ENCODE assay signal across 12 cellular contexts in the genomic region with DNA sequence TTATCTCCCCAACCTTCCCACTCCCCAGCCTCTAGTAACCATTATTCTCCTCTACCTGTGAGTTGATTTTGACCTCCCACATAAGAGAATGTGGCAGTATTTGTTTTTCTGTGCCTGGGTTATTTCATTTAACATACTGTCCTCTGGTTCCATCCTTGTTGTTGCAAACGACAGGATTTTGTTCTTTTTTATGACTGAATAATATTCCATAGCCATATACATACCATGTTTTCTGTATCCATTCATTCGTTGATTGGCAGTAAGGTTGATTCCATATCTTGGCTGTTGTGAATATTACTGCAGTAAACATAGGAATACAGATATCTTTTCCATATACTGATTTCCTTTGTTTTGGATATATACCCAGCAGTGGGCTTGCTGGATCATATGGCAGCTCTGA. TPM values are rescaled to one million over a fixed set of nuclear protein-coding genes. Genes with fewer than 3 reads are reported as not detected.
DNase-seq lines count a peak whose midpoint lies in the region; ATAC-seq, FAIRE-seq and TF ChIP-seq lines count a peak whose summit lies in the region.
"Had no signal": no experiment of that assay in that cellular context is flagged by ENCODE, and none has a peak within 500 bp of the region (broad histone marks: within the 10 kb centered on the region; RNA-seq: fewer than 3 reads in every experiment).

No MANE protein-coding gene starts in this region.

- intact Hi-C loops in endothelial cell of umbilical vein (cut with micrococcal nuclease) (no loop called here), gastrocnemius medialis (cut with DNase I; ENCODE audit: low total_unique reads) (no loop called here)

- H3K4me1 ChIP-seq in CD8-positive, alpha-beta memory T cell (ENCODE audit: insufficient read depth, low read length): peaks cover 68% of the 10 kb centered on the region
- peaks cover under 1% of the 10 kb centered on the region for H3K4me1 ChIP-seq in endothelial cell of umbilical vein (ENCODE audit: control insufficient read depth, extremely low read depth, insufficient read depth, low read length)
- H3K4me1 ChIP-seq in gastrocnemius medialis: peaks cover 8 to 17% of the 10 kb centered on the region in 2 donors
- H3K4me1 ChIP-seq: A549, BE2C had no signal

- no peak for DNase-seq in CD8-positive, alpha-beta memory T cell
- DNase-seq in T-helper 17 cell (no peak), endothelial cell of umbilical vein (ENCODE audit: low read depth, low spot score) (no peak), progenitor cell of endocrine pancreas (ENCODE audit: low spot score, unreplicated experiment) (no peak), gastrocnemius medialis (no peak)
- DNase-seq: BE2C; CD8-positive, alpha-beta T cell had no signal

- H3K9me1 ChIP-seq in endothelial cell of umbilical vein (replicated peaks; ENCODE audit: control insufficient read depth, extremely low read depth, insufficient read depth, low read length): no peaks in the 10 kb centered on the region

- H3K27ac ChIP-seq in CD8-positive, alpha-beta memory T cell (ENCODE audit: low read depth, low read length): no peak overlapping the region
- H3K27ac ChIP-seq in endothelial cell of umbilical vein (ENCODE audit: insufficient read depth, low read depth, low read length): no peak overlapping the region
- no peak overlapping the region for H3K27ac ChIP-seq in gastrocnemius medialis
- H3K27ac ChIP-seq: A549, C4-2B had no signal

- H3K27me3 Mint-ChIP-seq in CD8-positive, alpha-beta memory T cell: no peaks in the 10 kb centered on the region
- H3K27me3 Mint-ChIP-seq in T-helper 17 cell: no peaks in the 10 kb centered on the region
- H3K27me3 Mint-ChIP-seq in progenitor cell of endocrine pancreas: no peaks in the 10 kb centered on the region

- BruUV-seq in endothelial cell of umbilical vein (replicated peaks; lab: Mats Ljungman, UMichigan): no TSS peak

- H3K4me1 Mint-ChIP-seq in CD8-positive, alpha-beta memory T cell: peaks cover 61 to 88% (median 81%) of the 10 kb centered on the region in 3 donors
- peaks cover 50% of the 10 kb centered on the region for H3K4me1 Mint-ChIP-seq in T-helper 17 cell
- peaks cover 6% of the 10 kb centered on the region for H3K4me1 Mint-ChIP-seq in progenitor cell of endocrine pancreas (ENCODE audit: low read depth)

- H4K20me1 ChIP-seq in endothelial cell of umbilical vein (replicated peaks; ENCODE audit: control insufficient read depth, extremely low read depth, insufficient read depth, low read length): peaks cover 4% of the 10 kb centered on the region

- no peak for TF ChIP-seq CTCF in endothelial cell of umbilical vein (IDR thresholded peaks at IDR 0.05; ENCODE audit: extremely low read depth in 1 of 2, insufficient read depth in 1 of 2, low read depth in 1 of 2, low read length in 2 of 2)
- TF ChIP-seq CTCF in progenitor cell of endocrine pancreas (IDR thresholded peaks at IDR 0.05; ENCODE audit: unreplicated experiment): no peak
- no peak for TF ChIP-seq CTCF in gastrocnemius medialis (IDR thresholded peaks at IDR 0.05 in 4 of 5, conservative IDR thresholded peaks at IDR 0.05 in 1 of 5)

- H3K9me3 Mint-ChIP-seq in CD8-positive, alpha-beta memory T cell: no peaks in the 10 kb centered on the region
- H3K9me3 Mint-ChIP-seq in progenitor cell of endocrine pancreas (ENCODE audit: low read depth): no peaks in the 10 kb centered on the region
- H3K9me3 Mint-ChIP-seq: CD8-positive, alpha-beta T cell had no signal

- H3K36me3 Mint-ChIP-seq in CD8-positive, alpha-beta memory T cell: peaks cover 11 to 59% (median 15%) of the 10 kb centered on the region in 3 donors
- peaks cover 6% of the 10 kb centered on the region for H3K36me3 Mint-ChIP-seq in T-helper 17 cell (ENCODE audit: low read depth)
- H3K36me3 Mint-ChIP-seq in progenitor cell of endocrine pancreas (ENCODE audit: insufficient read depth): peaks cover 32% of the 10 kb centered on the region

- H3K79me2 ChIP-seq in endothelial cell of umbilical vein (ENCODE audit: control insufficient read depth, insufficient read depth, low read length): peaks cover 97% of the 10 kb centered on the region

- H2AFZ ChIP-seq in endothelial cell of umbilical vein (ENCODE audit: low read depth, low read length): no peak overlapping the region

- H3K36me3 ChIP-seq in CD8-positive, alpha-beta memory T cell (ENCODE audit: insufficient read depth, low read length): no peaks in the 10 kb centered on the region
- H3K36me3 ChIP-seq in endothelial cell of umbilical vein (ENCODE audit: control insufficient read depth in 2 of 2, extremely low read depth in 1 of 2, insufficient read depth in 2 of 2, low read length in 2 of 2): no peaks in the 10 kb centered on the region
- H3K36me3 ChIP-seq in gastrocnemius medialis: no peaks in the 10 kb centered on the region

- peak overlapping the region in 1 of 7 donors; percentile 8 for H3K4me3 Mint-ChIP-seq in CD8-positive, alpha-beta memory T cell
- no peak overlapping the region for H3K4me3 Mint-ChIP-seq in T-helper 17 cell
- no peak overlapping the region for H3K4me3 Mint-ChIP-seq in progenitor cell of endocrine pancreas (ENCODE audit: low read depth)
- H3K4me3 Mint-ChIP-seq: CD8-positive, alpha-beta T cell had no signal

- TF ChIP-seq POLR2A in endothelial cell of umbilical vein (IDR thresholded peaks at IDR 0.05; ENCODE audit: low read depth, low read length) (no peak), gastrocnemius medialis (IDR thresholded peaks at IDR 0.05) (no peak)

- H3K9me3 ChIP-seq in CD8-positive, alpha-beta memory T cell (ENCODE audit: low read length): no peaks in the 10 kb centered on the region
- H3K9me3 ChIP-seq in T-helper 17 cell (ENCODE audit: control insufficient read depth, low read length, poor library complexity, severe bottlenecking): no peaks in the 10 kb centered on the region
- no peaks in the 10 kb centered on the region for H3K9me3 ChIP-seq in endothelial cell of umbilical vein (replicated peaks; ENCODE audit: control insufficient read depth, insufficient read depth, low read length)
- no peaks in the 10 kb centered on the region for H3K9me3 ChIP-seq in gastrocnemius medialis
- H3K9me3 ChIP-seq: A549, BE2C, HAP-1 had no signal

- in situ Hi-C loops in gastrocnemius medialis (cut with MboI; ENCODE audit: low sequenced_read_pairs in 4 of 4): loop anchor here in 2 of 4 donors (25.0 kb wide), 1 partner anchor 1207 kb away; the partner anchor contains the start of gene IL6ST (in 2 of the 2)

- no peak overlapping the region for H3K4me2 ChIP-seq in endothelial cell of umbilical vein (ENCODE audit: insufficient read depth, low read length)
- H3K4me2 ChIP-seq: A549 had no signal

- no peak overlapping the region for H3K9ac ChIP-seq in endothelial cell of umbilical vein (replicated peaks; ENCODE audit: extremely low read depth, insufficient read depth, low read length)

- CTCF ChIA-PET in CD8-positive, alpha-beta memory T cell (lab: Charles Lee): no interaction called here
- CTCF ChIA-PET in endothelial cell of umbilical vein (lab: Charles Lee): no interaction called here

- ATAC-seq in T-helper 17 cell (no peak), HG03342 (IDR thresholded peaks at IDR 0.05; ENCODE audit: unreplicated experiment) (no peak), gastrocnemius medialis (no peak)
- ATAC-seq: A549 had no signal

- H3K27ac Mint-ChIP-seq in CD8-positive, alpha-beta memory T cell: peak overlapping the region in 5 of 8 donors; percentile 28 to 65 (median 46)
- H3K27ac Mint-ChIP-seq in T-helper 17 cell: peak overlapping the region; percentile 30
- H3K27ac Mint-ChIP-seq in progenitor cell of endocrine pancreas: peak overlapping the region; percentile 35
- H3K27ac Mint-ChIP-seq: CD8-positive, alpha-beta T cell had no signal

- POLR2A ChIA-PET in CD8-positive, alpha-beta memory T cell (lab: Charles Lee): no interaction called here
- POLR2A ChIA-PET in endothelial cell of umbilical vein (lab: Charles Lee): no interaction called here

- peak; percentile 18 for FAIRE-seq in endothelial cell of umbilical vein (lab: Jason Lieb, UNC)
- FAIRE-seq: A549, H1 had no signal

- dilution Hi-C loops in endothelial cell of umbilical vein (cut with MboI; ENCODE audit: extremely low pct_ligation_motif_present, low sequenced_read_pairs): no loop called here

- no peaks in the 10 kb centered on the region for H3K27me3 ChIP-seq in CD8-positive, alpha-beta memory T cell (ENCODE audit: insufficient read depth, low read length, poor library complexity, severe bottlenecking)
- H3K27me3 ChIP-seq in endothelial cell of umbilical vein (ENCODE audit: control insufficient read depth in 2 of 2, insufficient read depth in 2 of 2, low read length in 2 of 2): no peaks in the 10 kb centered on the region
- no peaks in the 10 kb centered on the region for H3K27me3 ChIP-seq in gastrocnemius medialis
- H3K27me3 ChIP-seq: BE2C had no signal

- H3K4me3 ChIP-seq in CD8-positive, alpha-beta memory T cell (ENCODE audit: low read length): no peak overlapping the region
- no peak overlapping the region for H3K4me3 ChIP-seq in endothelial cell of umbilical vein (replicated peaks in 1 of 3; ENCODE audit: insufficient read depth in 1 of 3, low read depth in 1 of 3, low read length in 3 of 3)
- H3K4me3 ChIP-seq in gastrocnemius medialis: no peak overlapping the region
- H3K4me3 ChIP-seq: A549, HAP-1 had no signal

TF ChIP-seq in endothelial cell of umbilical vein, 7 proteins besides CTCF, POLR2A, EP300 and RAD21 (continues in another document):
- no peak for TF ChIP-seq POLR2AphosphoS5 (IDR thresholded peaks at IDR 0.05; ENCODE audit: insufficient read depth, low read depth, low read length)
- TF ChIP-seq EZH2 (IDR thresholded peaks at IDR 0.05; ENCODE audit: borderline replicate concordance, low read depth, low read length, severe bottlenecking): no peak
- no peak for TF ChIP-seq FOS (IDR thresholded peaks at IDR 0.05; ENCODE audit: borderline replicate concordance, insufficient read depth, low read length)
- TF ChIP-seq MYC (IDR thresholded peaks at IDR 0.05; ENCODE audit: low read depth, low read length): no peak
- TF ChIP-seq, protein P1, sequence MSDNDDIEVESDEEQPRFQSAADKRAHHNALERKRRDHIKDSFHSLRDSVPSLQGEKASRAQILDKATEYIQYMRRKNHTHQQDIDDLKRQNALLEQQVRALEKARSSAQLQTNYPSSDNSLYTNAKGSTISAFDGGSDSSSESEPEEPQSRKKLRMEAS (IDR thresholded peaks at IDR 0.05; ENCODE audit: insufficient read depth, insufficient read length): no peak

RNA-seq across cellular contexts. Expression of gene GPBP1, which starts 20.8 kb away (rescaled TPM):
- 10 to 100 TPM; 77.7 to 81.9 TPM for total RNA-seq in CD8-positive, alpha-beta memory T cell
- polyA plus RNA-seq in CD8-positive, alpha-beta memory T cell: 101 TPM
- total RNA-seq in T-helper 17 cell (100 to 1,000 TPM; 135 to 136 TPM), endothelial cell of umbilical vein (48.2 and 57.4 TPM in 2 replicates), progenitor cell of endocrine pancreas (128 and 135 TPM in 2 replicates), gastrocnemius medialis (10 to 100 TPM; 40.4 to 58.0 (median 50.5) TPM)
- 8.7 and 11.7 TPM in 2 replicates for polyA plus RNA-seq in endothelial cell of umbilical vein
- 23.1 and 24.7 TPM in 2 replicates for polyA plus RNA-seq in endothelial cell of umbilical vein (2011; cell fraction: cytosol; rRNA removed)
- polyA plus RNA-seq in endothelial cell of umbilical vein (2011; cell fraction: nucleus; rRNA removed): 46.3 and 68.2 TPM in 2 replicates
- polyA plus RNA-seq in endothelial cell of umbilical vein (2012): 33.7 and 39.6 TPM in 2 replicates
- polyA minus RNA-seq in endothelial cell of umbilical vein: 14.3 and 17.8 TPM in 2 replicates
- 18.6 TPM for polyA minus RNA-seq in endothelial cell of umbilical vein (2011; cell fraction: cytosol; rRNA and poly(A)+ RNA removed)
- 31.6 and 45.9 TPM in 2 replicates for polyA minus RNA-seq in endothelial cell of umbilical vein (2011; cell fraction: nucleus; rRNA and poly(A)+ RNA removed)
